ENCODE assay signal across 18 cellular contexts in genomic region chr15:51205050-51205707, GRCh38.
A peak's percentile ranks its signal among the peaks of the same experiment; 100 is the strongest.
DNase-seq lines count a peak whose midpoint lies in the region; ATAC-seq and TF ChIP-seq lines count a peak whose summit lies in the region.
"Had no signal": no experiment of that assay in that cellular context is flagged by ENCODE, and none has a peak within 500 bp of the region (broad histone marks: within the 10 kb centered on the region; RNA-seq: fewer than 3 reads in every experiment).

No MANE protein-coding gene starts in this region.

- no peaks in the 10 kb centered on the region for H3K27me3 ChIP-seq in prostate gland (replicated peaks; ENCODE audit: insufficient read depth)
- no peaks in the 10 kb centered on the region for H3K27me3 ChIP-seq in right atrium auricular region
- H3K27me3 ChIP-seq: BE2C had no signal

- H3K27ac ChIP-seq in 22Rv1 (peak overlapping the region; percentile 38), prostate gland (no peak overlapping the region), right atrium auricular region (no peak overlapping the region)
- H3K27ac ChIP-seq: HL-60 had no signal

- H3K36me3 ChIP-seq in prostate gland (no peaks in the 10 kb centered on the region), right atrium auricular region (no peaks in the 10 kb centered on the region)
- H3K36me3 ChIP-seq: BE2C, HAP-1 had no signal

- ATAC-seq in left lobe of liver: peak; percentile 93
- ATAC-seq: CD8-positive, alpha-beta T cell; K562 had no signal

- H3K4me1 Mint-ChIP-seq in progenitor cell of endocrine pancreas (ENCODE audit: low read depth): peaks cover 5% of the 10 kb centered on the region
- H3K4me1 Mint-ChIP-seq: CD14-positive monocyte had no signal

- no peaks in the 10 kb centered on the region for H3K9me3 ChIP-seq in prostate gland
- no peaks in the 10 kb centered on the region for H3K9me3 ChIP-seq in right atrium auricular region
- H3K9me3 ChIP-seq: BE2C, HAP-1 had no signal

- TF ChIP-seq CTCF in 22Rv1 (IDR thresholded peaks at IDR 0.05) (no peak), prostate gland (IDR thresholded peaks at IDR 0.05) (no peak), progenitor cell of endocrine pancreas (IDR thresholded peaks at IDR 0.05; ENCODE audit: unreplicated experiment) (no peak), right atrium auricular region (IDR thresholded peaks at IDR 0.05) (no peak)

- H3K27ac Mint-ChIP-seq in progenitor cell of endocrine pancreas: no peak overlapping the region
- H3K27ac Mint-ChIP-seq: CD14-positive monocyte; CD8-positive, alpha-beta T cell had no signal

- intact Hi-C loops in prostate gland (cut with DNase I): no loop called here

- H3K9me3 Mint-ChIP-seq in progenitor cell of endocrine pancreas (ENCODE audit: low read depth): no peaks in the 10 kb centered on the region
- H3K9me3 Mint-ChIP-seq: CD8-positive, alpha-beta T cell had no signal

- WGBS in prostate gland: 47% methylated on average over 2 of the region's 2 CpGs

- no peak for TF ChIP-seq POLR2A in prostate gland (IDR thresholded peaks at IDR 0.05)

- H3K36me3 Mint-ChIP-seq in progenitor cell of endocrine pancreas (ENCODE audit: insufficient read depth): no peaks in the 10 kb centered on the region
- H3K36me3 Mint-ChIP-seq: CD14-positive monocyte; CD8-positive, alpha-beta T cell had no signal

- DNase-seq in astrocyte of the hippocampus (ENCODE audit: low read depth, low spot score): peak; percentile 39
- DNase-seq in left lobe of liver (ENCODE audit: low spot score): peak; percentile 72
- peak; percentile 38 for DNase-seq in prostate gland (ENCODE audit: low spot score)
- no peak for DNase-seq in progenitor cell of endocrine pancreas (ENCODE audit: low spot score, unreplicated experiment)
- DNase-seq in right atrium auricular region (ENCODE audit: low spot score): no peak
- no peak for DNase-seq in epidermal melanocyte (ENCODE audit: insufficient read length, low spot score)
- DNase-seq: BE2C; CD8-positive, alpha-beta T cell; COR-L47; DMS153; DMS79 treated with DMSO at 0.1 percent for 48 hours; EL; GDM1 had no signal

- H3K4me1 ChIP-seq in prostate gland (replicated peaks) (no peaks in the 10 kb centered on the region), right atrium auricular region (no peaks in the 10 kb centered on the region)
- H3K4me1 ChIP-seq: BE2C, HAP-1 had no signal

- H3K27me3 Mint-ChIP-seq in progenitor cell of endocrine pancreas: peaks cover 3% of the 10 kb centered on the region

- no peak overlapping the region for H3K4me3 Mint-ChIP-seq in progenitor cell of endocrine pancreas (ENCODE audit: low read depth)
- H3K4me3 Mint-ChIP-seq: CD14-positive monocyte; CD8-positive, alpha-beta T cell had no signal

- no peak overlapping the region for H3K4me3 ChIP-seq in prostate gland
- H3K4me3 ChIP-seq in right atrium auricular region: no peak overlapping the region
- H3K4me3 ChIP-seq: HAP-1, K562 had no signal

Comparison
In these comparisons a context has a peak if more than half of its experiments do, and no peak if none do; other contexts are left out.
1. DNase-seq: peak in astrocyte of the hippocampus (single experiment), left lobe of liver (single experiment) and prostate gland (single experiment); none in progenitor cell of endocrine pancreas (single experiment), right atrium auricular region (single experiment) and epidermal melanocyte (single experiment).